ENCODE assay signal across 3 cellular contexts in the genomic region with DNA sequence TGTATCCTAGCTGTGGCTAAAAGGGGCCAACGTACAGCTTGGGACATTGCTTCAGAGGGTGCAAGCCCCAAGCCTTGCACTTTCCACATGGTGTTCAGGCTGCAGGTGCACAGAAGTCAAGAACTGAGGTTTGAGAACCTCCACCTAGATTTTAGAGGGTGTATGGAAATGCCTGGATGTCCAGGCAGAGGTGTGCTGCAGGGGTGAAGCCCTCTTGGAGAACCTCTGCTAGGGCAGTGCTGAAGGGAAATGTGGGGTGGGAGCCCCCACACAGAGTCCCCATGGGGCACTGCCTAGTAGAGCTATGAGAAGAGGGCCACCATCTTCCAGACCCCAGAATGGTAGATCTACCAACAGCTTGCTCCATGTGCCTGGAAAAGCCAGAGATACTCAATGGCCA.
DNase-seq lines count a peak whose midpoint lies in the region; ATAC-seq, FAIRE-seq and TF ChIP-seq lines count a peak whose summit lies in the region.
"Not testable (repeated sequence)": the region's sequence is repeated elsewhere in the genome, so short reads cannot be mapped to it uniquely, and the experiment has no call there.

No MANE protein-coding gene starts in this region.

- not testable (repeated sequence) for H3K36me3 ChIP-seq in BLaER1; HEK293 (ENCODE audit: control insufficient read depth in 2 of 2, insufficient read depth in 1 of 2, low read length in 2 of 2); K562 (ENCODE audit: control insufficient read depth, insufficient read depth, low read length)

- H2AFZ ChIP-seq in K562 (ENCODE audit: low read depth, low read length): not testable (repeated sequence)

- H3K9ac ChIP-seq in BLaER1; K562 (ENCODE audit: insufficient read depth in 1 of 2, low read depth in 2 of 2, low read length in 2 of 2): not testable (repeated sequence)

- CTCF ChIA-PET in HEK293 (lab: Yijun Ruan, JAX); K562 (lab: Yijun Ruan, JAX; ENCODE audit: low intra/inter-chr PET ratio): not testable (repeated sequence)

- TF ChIP-seq POLR2A in K562 (conservative IDR thresholded peaks at IDR 0.05): not testable (repeated sequence)

- POLR2A ChIA-PET in HEK293 (lab: Yijun Ruan, JAX); K562 (lab: Yijun Ruan, JAX): not testable (repeated sequence)

- not testable (repeated sequence) for H3K4me2 ChIP-seq in BLaER1; K562 (ENCODE audit: insufficient read depth, low read length)

- DNase-seq in K562 (ENCODE audit: extremely low read depth in 1 of 4, low spot score in 3 of 4): not testable (repeated sequence)

- not testable (repeated sequence) for TF ChIP-seq CTCF in HEK293 (tag by site-specific recombination; IDR thresholded peaks at IDR 0.05); K562 (IDR thresholded peaks at IDR 0.05 in 2 of 3, conservative IDR thresholded peaks at IDR 0.05 in 1 of 3; ENCODE audit: insufficient read depth in 2 of 3, low read depth in 1 of 3, low read length in 3 of 3)

- not testable (repeated sequence) for H3K27me3 ChIP-seq in BLaER1; K562 (ENCODE audit: control insufficient read depth in 2 of 2, insufficient read depth in 2 of 2, low read length in 2 of 2)

- H3K27ac ChIP-seq in BLaER1; HEK293 (ENCODE audit: extremely low read depth, low read depth, low read length); K562 (ENCODE audit: extremely low read depth, low read depth, low read length): not testable (repeated sequence)

- WGBS in K562 (ENCODE audit: insufficient coverage, low coverage, missing lambda C conversion rate): 38% methylated on average over 1 of the region's 1 CpG

- FAIRE-seq in K562 (lab: Jason Lieb, UNC): not testable (repeated sequence)

- H3K79me2 ChIP-seq in K562 (ENCODE audit: control insufficient read depth, insufficient read depth, low read length): not testable (repeated sequence)

- intact Hi-C loops in K562 (cut with micrococcal nuclease): not testable (repeated sequence)

- not testable (repeated sequence) for TF ChIP-seq EP300 in K562 (IDR thresholded peaks at IDR 0.05; ENCODE audit: low read length)

- not testable (repeated sequence) for H3K4me1 ChIP-seq in BLaER1; HEK293 (ENCODE audit: control insufficient read depth, insufficient read depth, low read length)
- peaks cover 0 to 16% of the 10 kb centered on the region in 2 experiments; a peak in 2 of 5 replicates for H3K4me1 ChIP-seq in K562 (replicated peaks in 1 of 2; ENCODE audit: control insufficient read depth in 2 of 2, insufficient read depth in 2 of 2, low read length in 2 of 2)

- in situ Hi-C loops in K562 (cut with MboI): not testable (repeated sequence)

- not testable (repeated sequence) for H4K20me1 ChIP-seq in BLaER1; K562 (replicated peaks; ENCODE audit: control insufficient read depth, insufficient read depth, low read length)

- H3K9me3 ChIP-seq in BLaER1: peaks cover 49% of the 10 kb centered on the region
- not testable (repeated sequence) for H3K9me3 ChIP-seq in HEK293 (ENCODE audit: control insufficient read depth, insufficient read depth, low read depth, low read length); K562 (replicated peaks; ENCODE audit: control insufficient read depth, insufficient read depth, low read depth, low read length)

- H3K9me1 ChIP-seq in K562 (ENCODE audit: control insufficient read depth, insufficient read depth, low read length): not testable (repeated sequence)

- 0 out of 2 replicates have a peak overlapping the region, but pooled peaks have one; percentile 0 for H3K4me3 ChIP-seq in BLaER1
- H3K4me3 ChIP-seq in HEK293 (ENCODE audit: low read depth, low read length); K562: not testable (repeated sequence)

- BruUV-seq in K562 (replicated peaks; lab: Mats Ljungman, UMichigan): not testable (repeated sequence)

- TF ChIP-seq RAD21 in K562 (CRISPR knock-in tag; conservative IDR thresholded peaks at IDR 0.05 in 1 of 2, IDR thresholded peaks at IDR 0.05 in 1 of 2): not testable (repeated sequence)

- not testable (repeated sequence) for ATAC-seq in K562

TF ChIP-seq in HEK293, 187 proteins besides CTCF, POLR2A, EP300 and RAD21:
- peak; percentile 22; the same call in 1 of the 2 replicates for TF ChIP-seq TRIM28 (IDR thresholded peaks at IDR 0.05; ENCODE audit: borderline replicate concordance, low read length)
- peak; percentile 56 for TF ChIP-seq SETDB1 (IDR thresholded peaks at IDR 0.05; ENCODE audit: insufficient read length, low read length)

TF ChIP-seq in K562, 482 proteins besides CTCF, POLR2A, EP300 and RAD21:
- TF ChIP-seq TRIM28 (IDR thresholded peaks at IDR 0.05) (peak; percentile 73; the same call in 1 of the 2 replicates), CBX5 (IDR thresholded peaks at IDR 0.05; ENCODE audit: borderline replicate concordance, low read depth) (peak; percentile 73; the same call in 1 of the 2 replicates), CBX3 (IDR thresholded peaks at IDR 0.05; ENCODE audit: borderline replicate concordance in 1 of 2, low read length in 2 of 2) (peak in 1 of 2 experiments; percentile 74; a peak in 1 of 3 replicates), ZFP36 (IDR thresholded peaks at IDR 0.05; ENCODE audit: low read depth, low read length, partially characterized antibody) (peak; percentile 10), CBX1 (IDR thresholded peaks at IDR 0.05; ENCODE audit: low read depth) (peak; percentile 83)
- TF ChIP-seq, protein P1, sequence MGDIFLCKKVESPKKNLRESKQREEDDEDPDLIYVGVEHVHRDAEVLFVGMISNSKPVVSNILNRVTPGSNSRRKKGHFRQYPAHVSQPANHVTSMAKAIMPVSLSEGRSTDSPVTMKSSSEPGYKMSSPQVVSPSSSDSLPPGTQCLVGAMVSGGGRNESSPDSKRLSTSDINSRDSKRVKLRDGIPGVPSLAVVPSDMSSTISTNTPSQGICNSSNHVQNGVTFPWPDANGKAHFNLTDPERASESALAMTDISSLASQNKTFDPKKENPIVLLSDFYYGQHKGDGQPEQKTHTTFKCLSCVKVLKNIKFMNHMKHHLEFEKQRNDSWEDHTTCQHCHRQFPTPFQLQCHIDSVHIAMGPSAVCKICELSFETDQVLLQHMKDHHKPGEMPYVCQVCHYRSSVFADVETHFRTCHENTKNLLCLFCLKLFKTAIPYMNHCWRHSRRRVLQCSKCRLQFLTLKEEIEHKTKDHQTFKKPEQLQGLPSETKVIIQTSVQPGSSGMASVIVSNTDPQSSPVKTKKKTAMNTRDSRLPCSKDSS (IDR thresholded peaks at IDR 0.05; ENCODE audit: low read depth, partially characterized antibody): peak; percentile 53
